11 cellular contexts compared by ENCODE assay signal in the genomic region with DNA sequence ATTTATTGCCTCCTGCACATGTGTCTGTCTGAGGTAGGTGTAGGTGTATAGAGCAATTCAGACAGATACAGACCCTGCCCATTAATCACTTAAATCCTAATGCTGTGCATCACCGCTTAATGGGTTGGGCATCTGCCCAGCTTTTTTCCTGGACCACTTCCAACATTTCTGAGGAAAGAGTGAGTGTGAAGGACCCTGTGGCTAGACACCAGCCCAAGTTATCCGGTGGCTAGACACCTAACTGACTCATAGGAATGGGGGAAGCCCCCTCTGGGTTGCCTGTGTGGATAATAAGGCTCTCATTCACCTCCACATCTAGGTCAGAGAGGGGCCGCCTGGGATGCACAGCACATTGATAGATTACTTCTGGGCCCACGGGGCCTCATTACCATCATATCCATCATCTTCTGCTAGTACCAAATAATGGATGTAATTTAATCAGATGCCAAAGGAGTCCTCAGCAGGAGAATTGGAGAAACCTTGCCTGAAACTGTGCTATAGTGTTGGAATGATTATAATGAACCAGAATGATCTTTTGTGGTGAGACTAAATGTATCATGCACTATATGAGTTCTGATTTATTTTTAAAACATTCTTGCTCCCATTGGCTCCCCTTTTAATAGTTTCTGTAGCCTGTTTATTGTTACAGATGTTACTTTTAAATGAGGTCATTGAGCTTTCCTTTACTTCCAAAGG.
DNase-seq lines count a peak whose midpoint lies in the region; ATAC-seq and TF ChIP-seq lines count a peak whose summit lies in the region.
"Had no signal": no experiment of that assay in that cellular context is flagged by ENCODE, and none has a peak within 500 bp of the region (broad histone marks: within the 10 kb centered on the region; RNA-seq: fewer than 3 reads in every experiment).

No MANE protein-coding gene starts in this region.

- peak; percentile 52 for DNase-seq in DMS 273 (lab: John Stamatoyannopoulos, UW; ENCODE audit: unreplicated experiment)
- no peak for DNase-seq in DMS 273 treated with DMSO at 0.1 percent for 48 hours (lab: John Stamatoyannopoulos, UW)
- DNase-seq in amniotic epithelial cell (ENCODE audit: low read depth): peak; percentile 63
- DNase-seq in omental fat pad (ENCODE audit: low spot score): no peak
- DNase-seq in heart right ventricle: no peak
- DNase-seq in aorta: no peak
- DNase-seq in DMS114 treated with DMSO at 0.1 percent for 48 hours (lab: John Stamatoyannopoulos, UW; ENCODE audit: unreplicated experiment): no peak
- DNase-seq: activated CD4-positive, CD25-positive, alpha-beta regulatory T cell treated with anti-CD3 and anti-CD28 coated beads, Interleukin-2, amount 50 U/mL, for 72 hours; NCI-H526 treated with DMSO at 0.1 percent for 48 hours had no signal

- H2AFZ ChIP-seq in Loucy (ENCODE audit: low read length): no peak overlapping the region

- H3K4me3 ChIP-seq in Loucy (ENCODE audit: low read length, poor library complexity, severe bottlenecking) (no peak overlapping the region), heart right ventricle (no peak overlapping the region), aorta (ENCODE audit: low read length in 2 of 2) (no peak overlapping the region)

- H3K4me2 ChIP-seq in Loucy (ENCODE audit: low read depth, low read length, poor library complexity, severe bottlenecking): peak overlapping the region; percentile 26

- H3K9me3 ChIP-seq in Loucy (ENCODE audit: insufficient read depth, low read depth, low read length) (no peaks in the 10 kb centered on the region), heart right ventricle (no peaks in the 10 kb centered on the region), aorta (ENCODE audit: control insufficient read depth, low read length) (no peaks in the 10 kb centered on the region)

- no peak overlapping the region for H3K9ac ChIP-seq in Loucy (ENCODE audit: low read depth, low read length, poor library complexity, severe bottlenecking)

- no peaks in the 10 kb centered on the region for H3K79me2 ChIP-seq in Loucy (ENCODE audit: insufficient read depth, low read length)

- WGBS in heart right ventricle, 2 donors: 56 to 62% methylated on average over 4 of the region's 4 CpGs
- WGBS in aorta, 2 donors: 29 to 54% methylated on average over 4 of the region's 4 CpGs

- TF ChIP-seq CTCF in Loucy (conservative IDR thresholded peaks at IDR 0.05; ENCODE audit: low read length) (no peak), omental fat pad (IDR thresholded peaks at IDR 0.05) (no peak), heart right ventricle (IDR thresholded peaks at IDR 0.05) (no peak)

- H3K27ac ChIP-seq in heart right ventricle (peak overlapping the region in 2 of 10 donors; percentile 14 to 35), aorta (ENCODE audit: low read depth in 1 of 2, low read length in 2 of 2) (no peak overlapping the region)
- H3K27ac ChIP-seq: 22Rv1 had no signal

- no peaks in the 10 kb centered on the region for H3K9me2 ChIP-seq in Loucy (replicated peaks; ENCODE audit: low read depth, low read length)

- peak; percentile 69 for ATAC-seq in omental fat pad (ENCODE audit: low FRiP score)
- ATAC-seq in heart right ventricle: no peak
- ATAC-seq in aorta (ENCODE audit: low FRiP score): no peak

- intact Hi-C loops in heart right ventricle (cut with DNase I): loop anchor here in 1 of 10 donors (1.0 kb wide), 1 partner anchor 11 kb away; no protein-coding TSS in a partner anchor
- intact Hi-C loops in aorta (cut with DNase I): no loop called here

- H4K20me1 ChIP-seq in Loucy (ENCODE audit: insufficient read depth, low read length, poor library complexity, severe bottlenecking): no peaks in the 10 kb centered on the region

- no peaks in the 10 kb centered on the region for H3F3A ChIP-seq in Loucy (ENCODE audit: low read depth)

- H3K36me3 ChIP-seq in Loucy (ENCODE audit: insufficient read depth, low read length) (no peaks in the 10 kb centered on the region), heart right ventricle (no peaks in the 10 kb centered on the region), aorta (ENCODE audit: control insufficient read depth in 1 of 2, insufficient read depth in 2 of 2, low read length in 1 of 2) (no peaks in the 10 kb centered on the region)

- H3K4me1 ChIP-seq in Loucy (ENCODE audit: insufficient read depth, low read length, poor library complexity, severe bottlenecking): peaks cover 20% of the 10 kb centered on the region
- H3K4me1 ChIP-seq in heart right ventricle: peaks cover 0 to 20% (median 11%) of the 10 kb centered on the region in 9 donors
- H3K4me1 ChIP-seq in aorta (ENCODE audit: control insufficient read depth in 1 of 2, insufficient read depth in 2 of 2, low read length in 2 of 2): no peaks in the 10 kb centered on the region

- H3K27me3 ChIP-seq in Loucy (ENCODE audit: insufficient read depth, low read length, poor library complexity, severe bottlenecking) (no peaks in the 10 kb centered on the region), heart right ventricle (no peaks in the 10 kb centered on the region), aorta (ENCODE audit: control insufficient read depth in 1 of 2, insufficient read depth in 2 of 2, low read length in 1 of 2) (no peaks in the 10 kb centered on the region)

Comparison
In these comparisons a context has a peak if more than half of its experiments do, and no peak if none do; other contexts are left out.
1. DNase-seq: peak in DMS 273 (single experiment) and amniotic epithelial cell (single experiment); none in DMS 273 treated with DMSO at 0.1 percent for 48 hours (single experiment), omental fat pad (single experiment), heart right ventricle (0 of 2), aorta (0 of 2) and DMS114 treated with DMSO at 0.1 percent for 48 hours (single experiment).